ENCODE assay signal across 8 cellular contexts in the genomic region with DNA sequence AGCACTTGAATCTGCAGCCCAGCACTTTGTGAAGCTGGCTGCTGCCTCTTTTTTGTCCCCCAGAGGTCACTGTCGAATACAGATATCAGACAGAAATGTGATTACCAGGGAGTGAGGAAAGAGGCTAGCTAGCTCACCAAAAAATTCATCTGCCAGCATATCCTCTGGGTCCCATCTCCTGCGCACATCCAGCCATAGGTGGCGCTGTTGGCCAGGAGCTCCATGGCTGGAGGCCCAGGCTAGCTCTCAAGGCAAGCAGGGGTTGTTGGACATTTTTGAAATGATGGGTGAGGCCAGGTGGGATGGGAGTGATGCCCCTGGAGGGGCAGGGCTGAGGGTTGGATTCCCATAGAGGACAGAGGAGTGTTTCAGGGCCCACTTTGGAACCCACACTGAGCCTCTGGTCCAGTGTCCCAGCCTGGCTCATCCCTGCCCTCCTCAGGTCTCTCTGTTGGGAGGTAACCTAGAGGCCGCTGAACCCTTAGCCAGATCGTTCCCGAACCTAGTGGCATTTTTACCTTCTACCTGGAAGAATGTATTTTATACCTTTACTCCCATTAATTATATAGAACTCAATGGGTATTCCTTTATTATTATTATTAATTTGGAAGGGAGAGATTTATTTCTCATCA. TPM values are rescaled to one million over a fixed set of nuclear protein-coding genes. Genes with fewer than 3 reads are reported as not detected.
DNase-seq lines count a peak whose midpoint lies in the region; ATAC-seq and TF ChIP-seq lines count a peak whose summit lies in the region.

No MANE protein-coding gene starts in this region.

- peaks cover 24% of the 10 kb centered on the region for H4K20me1 ChIP-seq in neural progenitor cell (ENCODE audit: low read depth)

- peak; percentile 80 for ATAC-seq in Right ventricle myocardium inferior

- H3K27ac ChIP-seq in neural progenitor cell (no peak overlapping the region), tibial artery (no peak overlapping the region)

- no peaks in the 10 kb centered on the region for H3K4me1 Mint-ChIP-seq in activated T-helper 1 cell treated with anti-CD3 and anti-CD28 coated beads, Interleukin-12 subunit alpha, Interleukin-12 subunit beta, Interleukin-2, Interleukin-4 antibody, amounts not matched to agents 30 ng/mL and 10 ng/mL and 1 ng/mL, durations not matched to agents 14 hours and 24 hours and 36 hours (ENCODE audit: low read depth)
- H3K4me1 Mint-ChIP-seq in neural progenitor cell, result peaks cover 43% of the 10 kb centered on the region

- H3F3A ChIP-seq in neural progenitor cell (ENCODE audit: low read depth), result peaks cover 40% of the 10 kb centered on the region

- no peak overlapping the region for H3K9ac ChIP-seq in neural progenitor cell

- TF ChIP-seq EP300 in Ishikawa (IDR thresholded peaks at IDR 0.05; ENCODE audit: borderline replicate concordance), result no peak

- TF ChIP-seq RAD21 in Ishikawa (IDR thresholded peaks at IDR 0.05; ENCODE audit: low read depth), result peak; percentile 91

- no peaks in the 10 kb centered on the region for H3K79me2 ChIP-seq in neural progenitor cell (ENCODE audit: low read depth)

- no peaks in the 10 kb centered on the region for H3K9me3 ChIP-seq in neural progenitor cell (ENCODE audit: low read depth)
- no peaks in the 10 kb centered on the region for H3K9me3 ChIP-seq in tibial artery

- H2AFZ ChIP-seq in neural progenitor cell (replicated peaks), result no peak overlapping the region

- no peaks in the 10 kb centered on the region for H3K27me3 Mint-ChIP-seq in activated T-helper 1 cell treated with anti-CD3 and anti-CD28 coated beads, Interleukin-12 subunit alpha, Interleukin-12 subunit beta, Interleukin-2, Interleukin-4 antibody, amounts not matched to agents 30 ng/mL and 10 ng/mL and 1 ng/mL, durations not matched to agents 14 hours and 24 hours and 36 hours (ENCODE audit: insufficient read depth)
- peaks cover 17% of the 10 kb centered on the region for H3K27me3 Mint-ChIP-seq in neural progenitor cell (ENCODE audit: insufficient read depth, low read depth)

- TF ChIP-seq CTCF in neural progenitor cell (IDR thresholded peaks at IDR 0.05) (peak; percentile 98), tibial artery (IDR thresholded peaks at IDR 0.05) (peak; percentile 68 to 74)

- DNase-seq in Right ventricle myocardium inferior (ENCODE audit: missing footprints), result peak; percentile 82
- DNase-seq in cardiac septum (ENCODE audit: low spot score), result no peak
- DNase-seq in RKO (ENCODE audit: low spot score), result peak; percentile 79
- peak; percentile 68 for DNase-seq in activated T-helper 1 cell treated with anti-CD3 and anti-CD28 coated beads, Interleukin-12 subunit alpha, Interleukin-12 subunit beta, Interleukin-2, Interleukin-4 antibody, amounts not matched to agents 30 ng/mL and 10 ng/mL and 1 ng/mL, durations not matched to agents 14 hours and 24 hours and 36 hours (ENCODE audit: low spot score)
- peak; percentile 75 for DNase-seq in fibroblast of peridontal ligament (ENCODE audit: extremely low read depth)
- peak; percentile 90 for DNase-seq in neural progenitor cell (ENCODE audit: low spot score)
- peak in 1 of 2 donors; percentile 59 for DNase-seq in tibial artery

- H3K4me3 ChIP-seq in neural progenitor cell (no peak overlapping the region), tibial artery (no peak overlapping the region)

- no peak overlapping the region for H3K4me2 ChIP-seq in neural progenitor cell

- H3K36me3 ChIP-seq in neural progenitor cell, result no peaks in the 10 kb centered on the region
- peaks cover 3 to 56% (median 30%) of the 10 kb centered on the region in 3 donors for H3K36me3 ChIP-seq in tibial artery

- peaks cover 8% of the 10 kb centered on the region for H3K36me3 Mint-ChIP-seq in activated T-helper 1 cell treated with anti-CD3 and anti-CD28 coated beads, Interleukin-12 subunit alpha, Interleukin-12 subunit beta, Interleukin-2, Interleukin-4 antibody, amounts not matched to agents 30 ng/mL and 10 ng/mL and 1 ng/mL, durations not matched to agents 14 hours and 24 hours and 36 hours (ENCODE audit: low read depth)
- H3K36me3 Mint-ChIP-seq in neural progenitor cell, result peaks cover 22% of the 10 kb centered on the region

- H3K27me3 ChIP-seq in neural progenitor cell, result peaks cover 22% of the 10 kb centered on the region
- no peaks in the 10 kb centered on the region for H3K27me3 ChIP-seq in tibial artery

- no peak overlapping the region for H3K27ac Mint-ChIP-seq in activated T-helper 1 cell treated with anti-CD3 and anti-CD28 coated beads, Interleukin-12 subunit alpha, Interleukin-12 subunit beta, Interleukin-2, Interleukin-4 antibody, amounts not matched to agents 30 ng/mL and 10 ng/mL and 1 ng/mL, durations not matched to agents 14 hours and 24 hours and 36 hours
- no peak overlapping the region for H3K27ac Mint-ChIP-seq in neural progenitor cell

- no peaks in the 10 kb centered on the region for H3K9me3 Mint-ChIP-seq in activated T-helper 1 cell treated with anti-CD3 and anti-CD28 coated beads, Interleukin-12 subunit alpha, Interleukin-12 subunit beta, Interleukin-2, Interleukin-4 antibody, amounts not matched to agents 30 ng/mL and 10 ng/mL and 1 ng/mL, durations not matched to agents 14 hours and 24 hours and 36 hours
- H3K9me3 Mint-ChIP-seq in neural progenitor cell, result no peaks in the 10 kb centered on the region

- no peak overlapping the region for H3K4me3 Mint-ChIP-seq in activated T-helper 1 cell treated with anti-CD3 and anti-CD28 coated beads, Interleukin-12 subunit alpha, Interleukin-12 subunit beta, Interleukin-2, Interleukin-4 antibody, amounts not matched to agents 30 ng/mL and 10 ng/mL and 1 ng/mL, durations not matched to agents 14 hours and 24 hours and 36 hours
- H3K4me3 Mint-ChIP-seq in neural progenitor cell, result no peak overlapping the region

- intact Hi-C loops in Right ventricle myocardium inferior (cut with DNase I) (loop anchor here (1.0 to 10.0 kb wide), 2 partner anchors 92 to 177 kb away; partner anchors contain the start of gene FBXW4), cardiac septum (cut with DNase I) (loop anchor here (2.0 kb wide), 1 partner anchor 178 kb away; no protein-coding TSS in a partner anchor), tibial artery (cut with DNase I; ENCODE audit: low total_unique reads) (no loop called here)
- intact Hi-C loops in activated T-helper 1 cell treated with anti-CD3 and anti-CD28 coated beads, Interleukin-12 subunit alpha, Interleukin-12 subunit beta, Interleukin-2, Interleukin-4 antibody, amounts not matched to agents 30 ng/mL and 10 ng/mL and 1 ng/mL, durations not matched to agents 14 hours and 24 hours and 36 hours (cut with micrococcal nuclease), result loop anchor here (1.0 to 5.0 kb wide), 2 partner anchors 99 to 178 kb away; no protein-coding TSS in a partner anchor

- H3K4me1 ChIP-seq in neural progenitor cell (peaks cover 15% of the 10 kb centered on the region), tibial artery (no peaks in the 10 kb centered on the region)

TF ChIP-seq in Ishikawa, 13 proteins besides CTCF, POLR2A, EP300 and RAD21:
- TF ChIP-seq FOXM1 (IDR thresholded peaks at IDR 0.05; ENCODE audit: borderline replicate concordance, low read depth), result no peak
- TF ChIP-seq YY1 (IDR thresholded peaks at IDR 0.05; ENCODE audit: low read depth), result no peak
- no peak for TF ChIP-seq TEAD4 (IDR thresholded peaks at IDR 0.05)
- no peak for TF ChIP-seq REST (IDR thresholded peaks at IDR 0.05; ENCODE audit: low read depth)
- no peak for TF ChIP-seq EGR1 (IDR thresholded peaks at IDR 0.05)
- TF ChIP-seq TAF1 (IDR thresholded peaks at IDR 0.05; ENCODE audit: low read depth), result no peak

RNA-seq across cellular contexts. Expression of gene DPCD, which starts 14.8 kb away (rescaled TPM):
- total RNA-seq in Right ventricle myocardium inferior, result 21.5 TPM
- total RNA-seq in cardiac septum, result 17.5 TPM
- total RNA-seq in activated T-helper 1 cell treated with anti-CD3 and anti-CD28 coated beads, Interleukin-12 subunit alpha, Interleukin-12 subunit beta, Interleukin-2, Interleukin-4 antibody, amounts not matched to agents 30 ng/mL and 10 ng/mL and 1 ng/mL, durations not matched to agents 14 hours and 24 hours and 36 hours, result 3.6 and 4.8 TPM in 2 replicates
- total RNA-seq in neural progenitor cell (ENCODE audit: low replicate concordance), result 49.7 and 71.1 TPM in 2 replicates

RNA-seq across cellular contexts. Expression of gene POLL, which starts 14.8 kb away (rescaled TPM):
- total RNA-seq in Right ventricle myocardium inferior (17.4 TPM), cardiac septum (18.8 TPM), neural progenitor cell (ENCODE audit: low replicate concordance) (22.8 and 29.7 TPM in 2 replicates)
- 32.4 and 33.5 TPM in 2 replicates for total RNA-seq in activated T-helper 1 cell treated with anti-CD3 and anti-CD28 coated beads, Interleukin-12 subunit alpha, Interleukin-12 subunit beta, Interleukin-2, Interleukin-4 antibody, amounts not matched to agents 30 ng/mL and 10 ng/mL and 1 ng/mL, durations not matched to agents 14 hours and 24 hours and 36 hours
